In the genomic region with DNA sequence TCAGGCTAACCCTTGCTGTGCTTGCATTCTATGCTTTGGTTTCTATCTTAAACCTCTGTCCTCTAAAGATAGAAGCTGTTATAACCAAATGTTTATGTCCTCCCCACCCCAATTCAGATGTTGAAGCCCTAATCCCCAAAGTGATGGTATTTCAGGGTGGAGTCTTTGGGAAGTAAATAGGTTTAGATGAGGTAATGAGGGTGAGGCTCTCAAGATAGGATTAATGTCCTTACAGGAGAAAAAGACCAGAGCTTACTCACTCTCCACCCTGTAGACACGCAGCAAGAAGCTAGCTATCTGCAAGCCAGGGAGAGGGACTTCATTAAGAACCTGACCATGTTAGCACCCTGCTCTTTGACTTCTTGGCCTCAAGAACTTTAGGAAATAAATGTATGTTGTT, we compare ENCODE assay signal across 15 cellular contexts.
"Had no signal": no experiment of that assay in that cellular context is flagged by ENCODE, and none has a peak within 500 bp of the region (broad histone marks: within the 10 kb centered on the region; RNA-seq: fewer than 3 reads in every experiment).

No MANE protein-coding gene starts in this region.

- H3K27ac ChIP-seq: adrenal gland, cardiac muscle cell, left lung, right atrium auricular region, tibial artery had no signal

- H3K9me3 ChIP-seq: adrenal gland, left lung, right atrium auricular region, tibial artery had no signal

- H3K36me3 ChIP-seq: adrenal gland, cardiac muscle cell, left lung, right atrium auricular region, tibial artery had no signal

- H3K4me1 ChIP-seq: adrenal gland, left lung, right atrium auricular region had no signal

- DNase-seq: activated CD4-positive, alpha-beta T cell treated with anti-CD3 and anti-CD28 coated beads, Interleukin-2, amount 50 U/mL, for 4 hours; activated gamma-delta T cell; adrenal gland; effector CD8-positive, alpha-beta T cell; glutamatergic neuron; hypothalamus; left lung; stimulated activated CD4-positive, alpha-beta T cell treated with anti-CD3 and anti-CD28 coated beads, Interleukin-2, amount 100 ng/mL, for 24 hours; stimulated activated naive CD8-positive, alpha-beta T cell treated with anti-CD3 and anti-CD28 coated beads, Interleukin-15, Interleukin-2, amounts not matched to agents 100 U/mL and 50 U/mL, for 24 hours; substantia nigra; T-helper 17 cell; tibial artery had no signal

- H3K27me3 ChIP-seq: adrenal gland, cardiac muscle cell, left lung, right atrium auricular region, tibial artery had no signal

- H3K4me3 ChIP-seq: adrenal gland, cardiac muscle cell, left lung, right atrium auricular region, tibial artery had no signal

- ATAC-seq: activated naive CD4-positive, alpha-beta T cell treated with anti-CD3 and anti-CD28 coated beads, Interleukin-2, amount 50 U/mL, for 72 hours; left lung; stimulated activated naive CD8-positive, alpha-beta T cell treated with anti-CD3 and anti-CD28 coated beads, Interleukin-15, Interleukin-2, amounts not matched to agents 100 U/mL and 50 U/mL, for 24 hours; T-helper 17 cell had no signal
